Comparison of ENCODE assay signal across 1 cellular context in genomic region chr2:226733189-226733858, GRCh38.
TF ChIP-seq lines count a peak whose summit lies in the region.

No MANE protein-coding gene starts in this region.

TF ChIP-seq in HepG2, 621 proteins besides CTCF, POLR2A, EP300 and RAD21 (continued from another document and continues in another):
- peak; percentile 91; the same call in 1 of the 2 replicates for TF ChIP-seq GATA4 (IDR thresholded peaks at IDR 0.05; ENCODE audit: borderline replicate concordance, low read depth)
- no peak for TF ChIP-seq AGO2 (optimal IDR thresholded peaks at IDR 0.05; ENCODE audit: low read depth, low read length)
- peak; percentile 29; the same call in 1 of the 2 replicates for TF ChIP-seq ETV5 (CRISPR knock-in tag; IDR thresholded peaks at IDR 0.05; ENCODE audit: borderline replicate concordance)
- TF ChIP-seq, protein P1, sequence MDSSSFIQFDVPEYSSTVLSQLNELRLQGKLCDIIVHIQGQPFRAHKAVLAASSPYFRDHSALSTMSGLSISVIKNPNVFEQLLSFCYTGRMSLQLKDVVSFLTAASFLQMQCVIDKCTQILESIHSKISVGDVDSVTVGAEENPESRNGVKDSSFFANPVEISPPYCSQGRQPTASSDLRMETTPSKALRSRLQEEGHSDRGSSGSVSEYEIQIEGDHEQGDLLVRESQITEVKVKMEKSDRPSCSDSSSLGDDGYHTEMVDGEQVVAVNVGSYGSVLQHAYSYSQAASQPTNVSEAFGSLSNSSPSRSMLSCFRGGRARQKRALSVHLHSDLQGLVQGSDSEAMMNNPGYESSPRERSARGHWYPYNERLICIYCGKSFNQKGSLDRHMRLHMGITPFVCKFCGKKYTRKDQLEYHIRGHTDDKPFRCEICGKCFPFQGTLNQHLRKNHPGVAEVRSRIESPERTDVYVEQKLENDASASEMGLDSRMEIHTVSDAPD (CRISPR knock-in tag; IDR thresholded peaks at IDR 0.05) = no peak; the same call in 1 of the 2 replicates
- TF ChIP-seq ONECUT2 (CRISPR knock-in tag; IDR thresholded peaks at IDR 0.05) = peak; percentile 89
- TF ChIP-seq SNAPC4 (CRISPR knock-in tag; IDR thresholded peaks at IDR 0.05) = no peak
- TF ChIP-seq ZNF446 (CRISPR knock-in tag; IDR thresholded peaks at IDR 0.05) = no peak
- TF ChIP-seq FOXA3 (CRISPR knock-in tag; IDR thresholded peaks at IDR 0.05) = peak; percentile 99
- TF ChIP-seq ASH2L (IDR thresholded peaks at IDR 0.05; ENCODE audit: insufficient read length, low read depth, low read length) = peak; percentile 100
- TF ChIP-seq ZNF256 (CRISPR knock-in tag; conservative IDR thresholded peaks at IDR 0.05) = no peak
- TF ChIP-seq ERF (CRISPR knock-in tag; IDR thresholded peaks at IDR 0.05) = 0 out of 2 replicates have a peak, but pooled peaks have one; percentile 55
- peak; percentile 51; the same call in 1 of the 2 replicates for TF ChIP-seq ZNF414 (CRISPR knock-in tag; IDR thresholded peaks at IDR 0.05)
- no peak for TF ChIP-seq TBP (CRISPR knock-in tag; IDR thresholded peaks at IDR 0.05)
- TF ChIP-seq HMG20B (CRISPR knock-in tag; conservative IDR thresholded peaks at IDR 0.05) = peak; percentile 97
- peak; percentile 65; the same call in 1 of the 2 replicates for TF ChIP-seq ZNF512B (CRISPR knock-in tag; IDR thresholded peaks at IDR 0.05; ENCODE audit: borderline replicate concordance)
- TF ChIP-seq ZGPAT (CRISPR knock-in tag; IDR thresholded peaks at IDR 0.05) = peak; percentile 92
- peak; percentile 93; the same call in 1 of the 2 replicates for TF ChIP-seq ZNF124 (CRISPR knock-in tag; IDR thresholded peaks at IDR 0.05)
- TF ChIP-seq, protein P2, sequence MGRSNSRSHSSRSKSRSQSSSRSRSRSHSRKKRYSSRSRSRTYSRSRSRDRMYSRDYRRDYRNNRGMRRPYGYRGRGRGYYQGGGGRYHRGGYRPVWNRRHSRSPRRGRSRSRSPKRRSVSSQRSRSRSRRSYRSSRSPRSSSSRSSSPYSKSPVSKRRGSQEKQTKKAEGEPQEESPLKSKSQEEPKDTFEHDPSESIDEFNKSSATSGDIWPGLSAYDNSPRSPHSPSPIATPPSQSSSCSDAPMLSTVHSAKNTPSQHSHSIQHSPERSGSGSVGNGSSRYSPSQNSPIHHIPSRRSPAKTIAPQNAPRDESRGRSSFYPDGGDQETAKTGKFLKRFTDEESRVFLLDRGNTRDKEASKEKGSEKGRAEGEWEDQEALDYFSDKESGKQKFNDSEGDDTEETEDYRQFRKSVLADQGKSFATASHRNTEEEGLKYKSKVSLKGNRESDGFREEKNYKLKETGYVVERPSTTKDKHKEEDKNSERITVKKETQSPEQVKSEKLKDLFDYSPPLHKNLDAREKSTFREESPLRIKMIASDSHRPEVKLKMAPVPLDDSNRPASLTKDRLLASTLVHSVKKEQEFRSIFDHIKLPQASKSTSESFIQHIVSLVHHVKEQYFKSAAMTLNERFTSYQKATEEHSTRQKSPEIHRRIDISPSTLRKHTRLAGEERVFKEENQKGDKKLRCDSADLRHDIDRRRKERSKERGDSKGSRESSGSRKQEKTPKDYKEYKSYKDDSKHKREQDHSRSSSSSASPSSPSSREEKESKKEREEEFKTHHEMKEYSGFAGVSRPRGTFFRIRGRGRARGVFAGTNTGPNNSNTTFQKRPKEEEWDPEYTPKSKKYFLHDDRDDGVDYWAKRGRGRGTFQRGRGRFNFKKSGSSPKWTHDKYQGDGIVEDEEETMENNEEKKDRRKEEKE (IDR thresholded peaks at IDR 0.05) = no peak
- no peak for TF ChIP-seq CHCHD3 (CRISPR knock-in tag; IDR thresholded peaks at IDR 0.05)
- TF ChIP-seq ZFX (CRISPR knock-in tag; IDR thresholded peaks at IDR 0.05; ENCODE audit: low read depth) = peak; percentile 44; the same call in 1 of the 2 replicates
- TF ChIP-seq HDAC2 (CRISPR knock-in tag; IDR thresholded peaks at IDR 0.05) = peak; percentile 95
- TF ChIP-seq, protein P3, sequence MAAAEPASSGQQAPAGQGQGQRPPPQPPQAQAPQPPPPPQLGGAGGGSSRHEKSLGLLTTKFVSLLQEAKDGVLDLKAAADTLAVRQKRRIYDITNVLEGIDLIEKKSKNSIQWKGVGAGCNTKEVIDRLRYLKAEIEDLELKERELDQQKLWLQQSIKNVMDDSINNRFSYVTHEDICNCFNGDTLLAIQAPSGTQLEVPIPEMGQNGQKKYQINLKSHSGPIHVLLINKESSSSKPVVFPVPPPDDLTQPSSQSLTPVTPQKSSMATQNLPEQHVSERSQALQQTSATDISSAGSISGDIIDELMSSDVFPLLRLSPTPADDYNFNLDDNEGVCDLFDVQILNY (CRISPR knock-in tag; conservative IDR thresholded peaks at IDR 0.05) = no peak
- TF ChIP-seq RFX1 (IDR thresholded peaks at IDR 0.05) = no peak
- TF ChIP-seq ZBTB49 (CRISPR knock-in tag; IDR thresholded peaks at IDR 0.05; ENCODE audit: borderline replicate concordance) = peak; percentile 9; the same call in 1 of the 2 replicates
- peak; percentile 88 for TF ChIP-seq ZSCAN29 (CRISPR knock-in tag; conservative IDR thresholded peaks at IDR 0.05)
- peak; percentile 67 for TF ChIP-seq ZNF280D (CRISPR knock-in tag; IDR thresholded peaks at IDR 0.05)
- TF ChIP-seq, protein P4, sequence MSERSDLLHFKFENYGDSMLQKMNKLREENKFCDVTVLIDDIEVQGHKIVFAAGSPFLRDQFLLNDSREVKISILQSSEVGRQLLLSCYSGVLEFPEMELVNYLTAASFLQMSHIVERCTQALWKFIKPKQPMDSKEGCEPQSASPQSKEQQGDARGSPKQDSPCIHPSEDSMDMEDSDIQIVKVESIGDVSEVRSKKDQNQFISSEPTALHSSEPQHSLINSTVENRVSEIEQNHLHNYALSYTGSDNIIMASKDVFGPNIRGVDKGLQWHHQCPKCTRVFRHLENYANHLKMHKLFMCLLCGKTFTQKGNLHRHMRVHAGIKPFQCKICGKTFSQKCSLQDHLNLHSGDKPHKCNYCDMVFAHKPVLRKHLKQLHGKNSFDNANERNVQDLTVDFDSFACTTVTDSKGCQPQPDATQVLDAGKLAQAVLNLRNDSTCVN (CRISPR knock-in tag; IDR thresholded peaks at IDR 0.05; ENCODE audit: borderline replicate concordance) = 0 out of 2 replicates have a peak, but pooled peaks have one; percentile 47
- no peak; the same call in 1 of the 2 replicates for TF ChIP-seq ATF7-NPFF (CRISPR knock-in tag; IDR thresholded peaks at IDR 0.05; ENCODE audit: low read depth)
- TF ChIP-seq MEIS2 (CRISPR knock-in tag; IDR thresholded peaks at IDR 0.05) = no peak
- TF ChIP-seq KDM4B (CRISPR knock-in tag; IDR thresholded peaks at IDR 0.05) = 0 out of 2 replicates have a peak, but pooled peaks have one; percentile 29
- TF ChIP-seq, protein P5, sequence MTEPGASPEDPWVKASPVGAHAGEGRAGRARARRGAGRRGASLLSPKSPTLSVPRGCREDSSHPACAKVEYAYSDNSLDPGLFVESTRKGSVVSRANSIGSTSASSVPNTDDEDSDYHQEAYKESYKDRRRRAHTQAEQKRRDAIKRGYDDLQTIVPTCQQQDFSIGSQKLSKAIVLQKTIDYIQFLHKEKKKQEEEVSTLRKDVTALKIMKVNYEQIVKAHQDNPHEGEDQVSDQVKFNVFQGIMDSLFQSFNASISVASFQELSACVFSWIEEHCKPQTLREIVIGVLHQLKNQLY (CRISPR knock-in tag; IDR thresholded peaks at IDR 0.05) = peak; percentile 81; the same call in 1 of the 2 replicates
